Comparison of ENCODE assay signal across 8 cellular contexts in the genomic region with DNA sequence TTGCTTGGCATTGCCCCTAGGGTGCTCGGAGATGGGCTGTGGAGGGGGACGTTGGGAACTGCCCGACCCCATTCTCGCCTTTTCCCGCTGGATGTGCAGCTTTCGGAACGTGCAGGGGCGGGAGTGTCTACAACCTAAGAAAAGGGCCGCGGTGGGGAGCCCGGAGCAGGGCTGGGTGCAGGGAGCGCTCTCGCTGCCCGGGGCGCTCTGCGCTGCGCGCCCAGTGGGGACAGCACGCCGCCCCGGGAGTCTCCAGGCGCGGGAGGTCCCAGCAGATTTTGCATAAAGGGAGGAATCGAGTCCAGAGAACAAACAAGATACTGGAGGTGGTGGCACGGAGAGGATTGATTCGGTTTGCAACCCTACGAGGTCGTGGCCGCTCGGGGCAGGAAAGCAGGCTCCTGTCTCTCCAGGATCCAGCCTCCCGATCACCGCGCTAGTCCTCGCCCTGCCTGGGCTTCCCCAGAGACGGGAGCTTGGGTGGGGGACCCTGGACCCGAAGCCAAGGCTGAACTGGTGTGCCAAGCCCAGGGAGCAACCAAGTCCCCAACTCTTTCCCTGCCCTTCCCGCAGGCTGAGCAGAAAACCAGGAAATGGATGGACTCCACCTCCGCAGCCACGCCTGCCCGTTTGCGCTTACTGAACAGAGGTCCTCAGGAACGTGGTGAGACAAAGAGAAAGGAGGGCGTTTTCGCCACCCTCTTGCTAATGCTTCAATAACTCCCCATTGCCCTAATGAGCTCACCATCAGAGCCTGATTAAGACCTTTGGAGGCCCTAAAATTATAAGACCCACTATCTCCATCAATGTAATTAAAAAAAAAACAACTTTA. TPM values are rescaled to one million over a fixed set of nuclear protein-coding genes. Genes with fewer than 3 reads are reported as not detected.
DNase-seq lines count a peak whose midpoint lies in the region; ATAC-seq and TF ChIP-seq lines count a peak whose summit lies in the region.

No MANE protein-coding gene starts in this region.

- H2BK12ac ChIP-seq in neuronal stem cell (ENCODE audit: low read length) = peak overlapping the region; percentile 76

- no peak overlapping the region for H4K8ac ChIP-seq in neuronal stem cell (ENCODE audit: low read depth, low read length)

- no peak for ATAC-seq in GM18519 (IDR thresholded peaks at IDR 0.05; ENCODE audit: low FRiP score, unreplicated experiment)

- H2AFZ ChIP-seq in neuronal stem cell (ENCODE audit: low read length) = peak overlapping the region; percentile 91

- WGBS in neuronal stem cell (ENCODE audit: extremely low coverage in 2 of 2, insufficient read length in 2 of 2, insufficient replicate concordance in 1 of 2), 2 donors = no CpG with 5 or more reads among the region's 44 CpGs

- H3K79me1 ChIP-seq in neuronal stem cell (ENCODE audit: low read depth, low read length) = no peaks in the 10 kb centered on the region

- H3K23ac ChIP-seq in neuronal stem cell (ENCODE audit: low read depth, low read length, poor library complexity) = peak overlapping the region; percentile 29

- no peak overlapping the region for H4K91ac ChIP-seq in neuronal stem cell (ENCODE audit: low read depth, low read length, poor library complexity)

- H3K27me3 ChIP-seq in neuronal stem cell (ENCODE audit: control insufficient read depth in 3 of 3, insufficient read depth in 3 of 3, low read depth in 1 of 3, low read length in 3 of 3) = peaks cover 0 to 59% (median 0%) of the 10 kb centered on the region in 3 experiments

- H3K4me3 ChIP-seq in LNCaP clone FGC (ENCODE audit: low read depth, low read length) (peak overlapping the region; percentile 55), SK-N-MC (peak overlapping the region; percentile 84), neuronal stem cell (ENCODE audit: low read length in 2 of 2) (peak overlapping the region; percentile 33 to 84)

- peak overlapping the region; percentile 98 for H3K18ac ChIP-seq in neuronal stem cell (ENCODE audit: low read length)

- peak overlapping the region; percentile 91 for H3K4me2 ChIP-seq in neuronal stem cell (ENCODE audit: insufficient read depth, low read length, poor library complexity, severe bottlenecking)

- no peak overlapping the region for H2BK5ac ChIP-seq in neuronal stem cell (ENCODE audit: low read length)

- no peak for TF ChIP-seq CTCF in LNCaP clone FGC (IDR thresholded peaks at IDR 0.05; ENCODE audit: control insufficient read depth, extremely low read depth, insufficient read depth)

- in situ Hi-C loops in Caki2 (cut with HindIII; ENCODE audit: low pct_unique_long_range_greater_than_20kb, low sequenced_read_pairs) = loop anchor here (25.0 kb wide), 1 partner anchor 163 kb away; no protein-coding TSS in a partner anchor

- no peak overlapping the region for H2AK5ac ChIP-seq in neuronal stem cell (ENCODE audit: low read depth, low read length)

- peak overlapping the region; percentile 39 for H2BK120ac ChIP-seq in neuronal stem cell (ENCODE audit: low read depth, low read length)

- H3K9ac ChIP-seq in SK-N-MC (ENCODE audit: insufficient read length) (peak overlapping the region; percentile 70), neuronal stem cell (ENCODE audit: low read depth, low read length, poor library complexity) (peak overlapping the region; percentile 91)

- no peak overlapping the region for H3K4ac ChIP-seq in neuronal stem cell (ENCODE audit: low read length)

- peak overlapping the region; percentile 97 for H3K14ac ChIP-seq in neuronal stem cell (ENCODE audit: low read length)

- H3K9me3 ChIP-seq in SK-N-MC (ENCODE audit: low read depth, low read length) (peaks cover 15% of the 10 kb centered on the region; the same call in 1 of the 2 replicates), neuronal stem cell (replicated peaks in 1 of 2; ENCODE audit: control insufficient read depth in 2 of 2, insufficient read depth in 1 of 2, low read depth in 1 of 2, low read length in 2 of 2) (peaks cover 2 to 8% of the 10 kb centered on the region in 2 donors)

- H2BK15ac ChIP-seq in neuronal stem cell (ENCODE audit: low read length) = peak overlapping the region; percentile 70

- DNase-seq in Caki2 (ENCODE audit: low read depth) (peak; percentile 84), LNCaP clone FGC (ENCODE audit: low read depth) (no peak), SK-N-MC (ENCODE audit: low read depth, low spot score) (no peak), fibroblast of the conjunctiva (ENCODE audit: low read depth) (peak; percentile 24), neuronal stem cell (ENCODE audit: low spot score) (peak; percentile 51), activated gamma-delta T cell treated with Interleukin-2 at 50 U/mL for 16 hours (no peak), cortex of kidney (lab: John Stamatoyannopoulos, UW) (no peak)

- H3K36me3 ChIP-seq in SK-N-MC (ENCODE audit: insufficient read depth, low read length) = peaks cover 3% of the 10 kb centered on the region; the same call in 1 of the 2 replicates
- no peaks in the 10 kb centered on the region for H3K36me3 ChIP-seq in neuronal stem cell (replicated peaks in 1 of 2; ENCODE audit: control insufficient read depth in 2 of 2, insufficient read depth in 2 of 2, low read length in 2 of 2)

- peaks cover 0 to 2% of the 10 kb centered on the region in 2 donors for H3K4me1 ChIP-seq in neuronal stem cell (ENCODE audit: control insufficient read depth in 2 of 2, insufficient read depth in 1 of 2, low read depth in 1 of 2, low read length in 2 of 2)

- H3K27ac ChIP-seq in SK-N-MC = peak overlapping the region; percentile 96
- H3K27ac ChIP-seq in neuronal stem cell (replicated peaks; ENCODE audit: low read length) = no peak overlapping the region

RNA-seq across cellular contexts. Expression of gene NOX5, which starts 59.7 kb away (rescaled TPM):
- total RNA-seq in Caki2 (2014; rRNA removed; shearing (Covaris generic); ENCODE audit: low replicate concordance) = 1.2 TPM in 1 of 2 replicates, not detected in the other
- polyA plus RNA-seq in neuronal stem cell (2013, experiment 1 of 2) = 0.01 TPM
- polyA plus RNA-seq in neuronal stem cell (2013, experiment 2 of 2) = under 0.01 TPM

Comparison
In these comparisons a context has a peak if more than half of its experiments do, and no peak if none do; other contexts are left out.
1. DNase-seq: peak in Caki2 (single experiment), fibroblast of the conjunctiva (single experiment) and neuronal stem cell (single experiment); none in LNCaP clone FGC (single experiment), SK-N-MC (single experiment), activated gamma-delta T cell treated with Interleukin-2 at 50 U/mL for 16 hours (single experiment) and cortex of kidney (single experiment).
2. Peak in every context shown above with its lines, with median percentiles within 50 percentile points of each other: H3K4me3 ChIP-seq.